In genomic region chr2:197827618-197828017, GRCh38 we compare ENCODE assay signal across 24 cellular contexts. TPM values are rescaled to one million over a fixed set of nuclear protein-coding genes. Genes with fewer than 3 reads are reported as not detected.
"Had no signal": no experiment of that assay in that cellular context is flagged by ENCODE, and none has a peak within 500 bp of the region (broad histone marks: within the 10 kb centered on the region; RNA-seq: fewer than 3 reads in every experiment).

No MANE protein-coding gene starts in this region.

- H3K36me3 ChIP-seq: colonic mucosa, lower lobe of right lung, SJCRH30 had no signal

- H3K27ac Mint-ChIP-seq: activated CD4-positive, alpha-beta memory T cell treated with anti-CD3 and anti-CD28 coated beads, Interleukin-2, amount 10 ng/mL, durations not matched to agents 7 days and 5 days; activated CD8-positive, alpha-beta memory T cell treated with anti-CD3 and anti-CD28 coated beads, Interleukin-2, amount 10 ng/mL, durations not matched to agents 7 days and 5 days; activated naive CD8-positive, alpha-beta T cell treated with anti-CD3 and anti-CD28 coated beads, Interleukin-2, amount 50 U/mL, for 24 hours; stimulated activated naive CD8-positive, alpha-beta T cell treated with anti-CD3 and anti-CD28 coated beads, Interleukin-15, amount 100 ng/mL, for 72 hours; type B pancreatic cell had no signal

- H3K9me3 ChIP-seq: colonic mucosa, lower lobe of right lung, SJCRH30 had no signal

- H3K27ac ChIP-seq: colonic mucosa, lower lobe of right lung, SJCRH30, skin epidermis had no signal

- H3K4me1 ChIP-seq: colonic mucosa, SJCRH30 had no signal

- H3K27me3 ChIP-seq: colonic mucosa, SJCRH30 had no signal

- H3K4me3 Mint-ChIP-seq: activated CD4-positive, alpha-beta memory T cell treated with anti-CD3 and anti-CD28 coated beads, Interleukin-2, amount 10 ng/mL, durations not matched to agents 7 days and 5 days; activated CD8-positive, alpha-beta memory T cell treated with anti-CD3 and anti-CD28 coated beads, Interleukin-2, amount 10 ng/mL, durations not matched to agents 7 days and 5 days; activated naive CD8-positive, alpha-beta T cell treated with anti-CD3 and anti-CD28 coated beads, Interleukin-2, amount 50 U/mL, for 24 hours; central memory CD8-positive, alpha-beta T cell; nephron; stimulated activated naive CD8-positive, alpha-beta T cell treated with anti-CD3 and anti-CD28 coated beads, Interleukin-15, amount 100 ng/mL, for 72 hours; type B pancreatic cell had no signal

- DNase-seq: activated CD4-positive, alpha-beta memory T cell treated with anti-CD3 and anti-CD28 coated beads, Interleukin-2, amount 10 ng/mL, durations not matched to agents 7 days and 5 days; activated CD8-positive, alpha-beta memory T cell treated with anti-CD3 and anti-CD28 coated beads, Interleukin-2, amount 10 ng/mL, durations not matched to agents 7 days and 5 days; activated naive CD4-positive, alpha-beta T cell treated with Interleukin-2 at 50 U/mL for 16 hours; activated naive CD8-positive, alpha-beta T cell treated with anti-CD3 and anti-CD28 coated beads, Interleukin-2, amount 50 U/mL, for 24 hours; aorta; colonic mucosa; hypothalamus; islet precursor cell; lower lobe of right lung; midbrain; nucleus accumbens; posterior cingulate gyrus; retina; SJCRH30; stimulated activated CD4-positive, alpha-beta T cell treated with anti-CD3 and anti-CD28 coated beads, Interleukin-15, amount 100 ng/mL, for 24 hours; stimulated activated CD4-positive, alpha-beta T cell treated with anti-CD3 and anti-CD28 coated beads, Interleukin-4, amount 100 ng/mL, for 1 hour; stimulated activated naive CD8-positive, alpha-beta T cell treated with anti-CD3 and anti-CD28 coated beads, Interleukin-15, amount 100 ng/mL, for 72 hours; T-helper 2 cell had no signal

- H3K9me3 Mint-ChIP-seq: type B pancreatic cell had no signal

- H3K4me1 Mint-ChIP-seq: activated CD4-positive, alpha-beta memory T cell treated with anti-CD3 and anti-CD28 coated beads, Interleukin-2, amount 10 ng/mL, durations not matched to agents 7 days and 5 days; activated CD8-positive, alpha-beta memory T cell treated with anti-CD3 and anti-CD28 coated beads, Interleukin-2, amount 10 ng/mL, durations not matched to agents 7 days and 5 days; activated naive CD8-positive, alpha-beta T cell treated with anti-CD3 and anti-CD28 coated beads, Interleukin-2, amount 50 U/mL, for 24 hours; central memory CD8-positive, alpha-beta T cell; stimulated activated naive CD8-positive, alpha-beta T cell treated with anti-CD3 and anti-CD28 coated beads, Interleukin-15, amount 100 ng/mL, for 72 hours had no signal

- H3K27me3 Mint-ChIP-seq: activated naive CD8-positive, alpha-beta T cell treated with anti-CD3 and anti-CD28 coated beads, Interleukin-2, amount 50 U/mL, for 24 hours; stimulated activated naive CD8-positive, alpha-beta T cell treated with anti-CD3 and anti-CD28 coated beads, Interleukin-15, amount 100 ng/mL, for 72 hours; type B pancreatic cell had no signal

- H3K36me3 Mint-ChIP-seq: type B pancreatic cell had no signal

- H3K4me3 ChIP-seq: colonic mucosa, lower lobe of right lung, SJCRH30, skin epidermis had no signal

RNA-seq across cellular contexts. Expression of gene PLCL1, which starts 23.2 kb away (rescaled TPM):
- total RNA-seq: SJCRH30 had no signal

RNA-seq across cellular contexts. Expression of gene BOLL, which starts 42.5 kb away (rescaled TPM):
- total RNA-seq: activated CD4-positive, alpha-beta memory T cell treated with anti-CD3 and anti-CD28 coated beads, Interleukin-2, amount 10 ng/mL, durations not matched to agents 7 days and 5 days; activated CD8-positive, alpha-beta memory T cell treated with anti-CD3 and anti-CD28 coated beads, Interleukin-2, amount 10 ng/mL, durations not matched to agents 7 days and 5 days; aorta; colonic mucosa; lower lobe of right lung; temporal lobe had no signal
- polyA plus RNA-seq: aorta, esophagus had no signal
